In genomic region chr11:72652133-72652532, GRCh38 we compare ENCODE assay signal across 23 cellular contexts.
"Had no signal": no experiment of that assay in that cellular context is flagged by ENCODE, and none has a peak within 500 bp of the region (broad histone marks: within the 10 kb centered on the region; RNA-seq: fewer than 3 reads in every experiment).

No MANE protein-coding gene starts in this region.

- H3K27ac Mint-ChIP-seq: mesothelial cell of epicardium had no signal

- H3K36me3 ChIP-seq: esophagus muscularis mucosa, gastroesophageal sphincter, heart right ventricle, left lung, lower lobe of right lung had no signal

- H3K4me1 Mint-ChIP-seq: naive B cell had no signal

- FAIRE-seq: colon, endothelial cell of umbilical vein, frontal cortex, islet of Langerhans, keratinocyte had no signal

- H3K4me3 ChIP-seq: coronary artery, dorsolateral prefrontal cortex, esophagus muscularis mucosa, gastroesophageal sphincter, heart right ventricle, left lung, lower lobe of right lung, mucosa of descending colon had no signal

- H3K27ac ChIP-seq: coronary artery, esophagus muscularis mucosa, foreskin keratinocyte, gastroesophageal sphincter, heart right ventricle, left lung, lower lobe of right lung had no signal

- H3K4me1 ChIP-seq: esophagus muscularis mucosa, foreskin keratinocyte, gastroesophageal sphincter, heart right ventricle, left lung, lower lobe of right lung had no signal

- ATAC-seq: foreskin keratinocyte, gastroesophageal sphincter, heart right ventricle, left cardiac atrium, left lung, left ventricle myocardium superior, lower lobe of right lung had no signal

- DNase-seq: dermis blood vessel endothelial cell; dorsolateral prefrontal cortex; effector CD4-positive, alpha-beta T cell; effector memory CD4-positive, alpha-beta T cell; foreskin keratinocyte; heart right ventricle; hippocampal formation; left cardiac atrium; left lung; left ventricle myocardium superior; lower lobe of right lung; mesenchymal stem cell; mucosa of descending colon; naive B cell had no signal

- H3K4me3 Mint-ChIP-seq: mesothelial cell of epicardium had no signal

- H3K36me3 Mint-ChIP-seq: mesothelial cell of epicardium, naive B cell had no signal

- H3K9me3 ChIP-seq: esophagus muscularis mucosa, gastroesophageal sphincter, heart right ventricle, left lung, lower lobe of right lung, mucosa of descending colon had no signal

- H3K9me3 Mint-ChIP-seq: mesothelial cell of epicardium, naive B cell had no signal

- H3K27me3 ChIP-seq: dorsolateral prefrontal cortex, esophagus muscularis mucosa, heart right ventricle had no signal
